In genomic region chr1:201396859-201397464, GRCh38 we compare ENCODE assay signal across 1 cellular context.
TF ChIP-seq lines count a peak whose summit lies in the region.

No MANE protein-coding gene starts in this region.

TF ChIP-seq in GM12878, 131 proteins besides CTCF, POLR2A, EP300 and RAD21:
- no peak for TF ChIP-seq USF2 (IDR thresholded peaks at IDR 0.05; ENCODE audit: borderline replicate concordance, low read depth, low read length)
- TF ChIP-seq SREBF1 (IDR thresholded peaks at IDR 0.05; ENCODE audit: low read length), result no peak
- TF ChIP-seq TAF1 (IDR thresholded peaks at IDR 0.05; ENCODE audit: borderline replicate concordance, low read depth, low read length), result no peak
- TF ChIP-seq SIX5 (IDR thresholded peaks at IDR 0.05; ENCODE audit: low read depth, low read length, severe bottlenecking), result no peak
- no peak for TF ChIP-seq IKZF2 (IDR thresholded peaks at IDR 0.05)
- no peak for TF ChIP-seq ZNF592 (IDR thresholded peaks at IDR 0.05)
- TF ChIP-seq NR2C2 (IDR thresholded peaks at IDR 0.05; ENCODE audit: borderline replicate concordance, control insufficient read depth, insufficient read length, low read depth), result no peak
- TF ChIP-seq USF1 (IDR thresholded peaks at IDR 0.05; ENCODE audit: borderline replicate concordance, extremely low read length, insufficient read depth, low read depth, low read length), result no peak
- TF ChIP-seq EZH2 (IDR thresholded peaks at IDR 0.05; ENCODE audit: borderline replicate concordance, control insufficient read depth, low read depth, low read length), result no peak
- TF ChIP-seq CREM (IDR thresholded peaks at IDR 0.05; ENCODE audit: low read depth), result no peak
- no peak for TF ChIP-seq SMC3 (IDR thresholded peaks at IDR 0.05; ENCODE audit: borderline replicate concordance, low read length)
- TF ChIP-seq EGR1 (IDR thresholded peaks at IDR 0.05; ENCODE audit: borderline replicate concordance in 1 of 2, low read depth in 2 of 2, low read length in 2 of 2), result no peak
- no peak for TF ChIP-seq PAX5 (IDR thresholded peaks at IDR 0.05; ENCODE audit: borderline replicate concordance, low read depth, low read length)
